ENCODE assay signal across 8 cellular contexts in genomic region chr18:273525-273924, GRCh38.
"Had no signal": no experiment of that assay in that cellular context is flagged by ENCODE, and none has a peak within 500 bp of the region (broad histone marks: within the 10 kb centered on the region; RNA-seq: fewer than 3 reads in every experiment).

No MANE protein-coding gene starts in this region.

- H3K4me3 Mint-ChIP-seq: H9 had no signal

- H3K9ac ChIP-seq: GM23248 had no signal

- FAIRE-seq: H1, H54 had no signal

- DNase-seq: GM23248, H9, HCEC 1CT, IMR-90, KBM-7 had no signal

- H3K9me3 Mint-ChIP-seq: H9 had no signal

- H2AFZ ChIP-seq: GM23248 had no signal

- H3K4me3 ChIP-seq: GM23248 had no signal

- H3K27ac ChIP-seq: GM23248, HL-60 had no signal
